ENCODE assay signal across 2 cellular contexts in the genomic region with DNA sequence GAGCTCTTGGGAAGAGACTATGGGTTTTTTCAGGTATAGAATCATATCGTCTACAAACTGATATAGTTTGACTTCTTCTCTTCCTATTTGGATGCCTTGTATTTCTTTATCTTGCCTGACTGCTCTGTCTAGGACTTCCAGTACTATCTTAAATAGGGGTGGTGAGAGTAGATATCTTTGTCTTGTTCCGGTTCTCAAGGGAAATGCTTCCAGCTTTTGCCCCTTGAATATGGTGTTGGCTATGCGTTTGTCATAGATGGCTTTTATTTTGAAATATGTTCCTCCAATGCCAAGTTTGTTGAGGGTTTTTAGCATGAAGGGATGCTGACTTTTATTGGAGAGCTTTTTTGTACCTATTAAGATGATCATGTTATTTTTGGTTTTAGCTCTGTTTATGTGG.
TF ChIP-seq lines count a peak whose summit lies in the region.

No MANE protein-coding gene starts in this region.

TF ChIP-seq in GM23338, 12 proteins besides CTCF, POLR2A, EP300 and RAD21 (continued from another document):
- TF ChIP-seq, protein P1, sequence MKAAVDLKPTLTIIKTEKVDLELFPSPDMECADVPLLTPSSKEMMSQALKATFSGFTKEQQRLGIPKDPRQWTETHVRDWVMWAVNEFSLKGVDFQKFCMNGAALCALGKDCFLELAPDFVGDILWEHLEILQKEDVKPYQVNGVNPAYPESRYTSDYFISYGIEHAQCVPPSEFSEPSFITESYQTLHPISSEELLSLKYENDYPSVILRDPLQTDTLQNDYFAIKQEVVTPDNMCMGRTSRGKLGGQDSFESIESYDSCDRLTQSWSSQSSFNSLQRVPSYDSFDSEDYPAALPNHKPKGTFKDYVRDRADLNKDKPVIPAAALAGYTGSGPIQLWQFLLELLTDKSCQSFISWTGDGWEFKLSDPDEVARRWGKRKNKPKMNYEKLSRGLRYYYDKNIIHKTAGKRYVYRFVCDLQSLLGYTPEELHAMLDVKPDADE (IDR thresholded peaks at IDR 0.05) = no peak
- TF ChIP-seq, protein P2, sequence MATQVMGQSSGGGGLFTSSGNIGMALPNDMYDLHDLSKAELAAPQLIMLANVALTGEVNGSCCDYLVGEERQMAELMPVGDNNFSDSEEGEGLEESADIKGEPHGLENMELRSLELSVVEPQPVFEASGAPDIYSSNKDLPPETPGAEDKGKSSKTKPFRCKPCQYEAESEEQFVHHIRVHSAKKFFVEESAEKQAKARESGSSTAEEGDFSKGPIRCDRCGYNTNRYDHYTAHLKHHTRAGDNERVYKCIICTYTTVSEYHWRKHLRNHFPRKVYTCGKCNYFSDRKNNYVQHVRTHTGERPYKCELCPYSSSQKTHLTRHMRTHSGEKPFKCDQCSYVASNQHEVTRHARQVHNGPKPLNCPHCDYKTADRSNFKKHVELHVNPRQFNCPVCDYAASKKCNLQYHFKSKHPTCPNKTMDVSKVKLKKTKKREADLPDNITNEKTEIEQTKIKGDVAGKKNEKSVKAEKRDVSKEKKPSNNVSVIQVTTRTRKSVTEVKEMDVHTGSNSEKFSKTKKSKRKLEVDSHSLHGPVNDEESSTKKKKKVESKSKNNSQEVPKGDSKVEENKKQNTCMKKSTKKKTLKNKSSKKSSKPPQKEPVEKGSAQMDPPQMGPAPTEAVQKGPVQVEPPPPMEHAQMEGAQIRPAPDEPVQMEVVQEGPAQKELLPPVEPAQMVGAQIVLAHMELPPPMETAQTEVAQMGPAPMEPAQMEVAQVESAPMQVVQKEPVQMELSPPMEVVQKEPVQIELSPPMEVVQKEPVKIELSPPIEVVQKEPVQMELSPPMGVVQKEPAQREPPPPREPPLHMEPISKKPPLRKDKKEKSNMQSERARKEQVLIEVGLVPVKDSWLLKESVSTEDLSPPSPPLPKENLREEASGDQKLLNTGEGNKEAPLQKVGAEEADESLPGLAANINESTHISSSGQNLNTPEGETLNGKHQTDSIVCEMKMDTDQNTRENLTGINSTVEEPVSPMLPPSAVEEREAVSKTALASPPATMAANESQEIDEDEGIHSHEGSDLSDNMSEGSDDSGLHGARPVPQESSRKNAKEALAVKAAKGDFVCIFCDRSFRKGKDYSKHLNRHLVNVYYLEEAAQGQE (IDR thresholded peaks at IDR 0.05; ENCODE audit: unreplicated experiment) = no peak
- TF ChIP-seq ZNF114 (CRISPR knock-in tag; IDR thresholded peaks at IDR 0.05) (no peak), CREB1 (CRISPR knock-in tag; IDR thresholded peaks at IDR 0.05; ENCODE audit: low read depth) (no peak), NANOG (IDR thresholded peaks at IDR 0.05; ENCODE audit: borderline replicate concordance) (no peak), ZNF331 (CRISPR knock-in tag; IDR thresholded peaks at IDR 0.05; ENCODE audit: low read depth) (no peak), EZH2phosphoT487 (IDR thresholded peaks at IDR 0.05; ENCODE audit: unreplicated experiment) (no peak), EZH2 (IDR thresholded peaks at IDR 0.05; ENCODE audit: low read depth, unreplicated experiment) (no peak)
- TF ChIP-seq, protein P3, sequence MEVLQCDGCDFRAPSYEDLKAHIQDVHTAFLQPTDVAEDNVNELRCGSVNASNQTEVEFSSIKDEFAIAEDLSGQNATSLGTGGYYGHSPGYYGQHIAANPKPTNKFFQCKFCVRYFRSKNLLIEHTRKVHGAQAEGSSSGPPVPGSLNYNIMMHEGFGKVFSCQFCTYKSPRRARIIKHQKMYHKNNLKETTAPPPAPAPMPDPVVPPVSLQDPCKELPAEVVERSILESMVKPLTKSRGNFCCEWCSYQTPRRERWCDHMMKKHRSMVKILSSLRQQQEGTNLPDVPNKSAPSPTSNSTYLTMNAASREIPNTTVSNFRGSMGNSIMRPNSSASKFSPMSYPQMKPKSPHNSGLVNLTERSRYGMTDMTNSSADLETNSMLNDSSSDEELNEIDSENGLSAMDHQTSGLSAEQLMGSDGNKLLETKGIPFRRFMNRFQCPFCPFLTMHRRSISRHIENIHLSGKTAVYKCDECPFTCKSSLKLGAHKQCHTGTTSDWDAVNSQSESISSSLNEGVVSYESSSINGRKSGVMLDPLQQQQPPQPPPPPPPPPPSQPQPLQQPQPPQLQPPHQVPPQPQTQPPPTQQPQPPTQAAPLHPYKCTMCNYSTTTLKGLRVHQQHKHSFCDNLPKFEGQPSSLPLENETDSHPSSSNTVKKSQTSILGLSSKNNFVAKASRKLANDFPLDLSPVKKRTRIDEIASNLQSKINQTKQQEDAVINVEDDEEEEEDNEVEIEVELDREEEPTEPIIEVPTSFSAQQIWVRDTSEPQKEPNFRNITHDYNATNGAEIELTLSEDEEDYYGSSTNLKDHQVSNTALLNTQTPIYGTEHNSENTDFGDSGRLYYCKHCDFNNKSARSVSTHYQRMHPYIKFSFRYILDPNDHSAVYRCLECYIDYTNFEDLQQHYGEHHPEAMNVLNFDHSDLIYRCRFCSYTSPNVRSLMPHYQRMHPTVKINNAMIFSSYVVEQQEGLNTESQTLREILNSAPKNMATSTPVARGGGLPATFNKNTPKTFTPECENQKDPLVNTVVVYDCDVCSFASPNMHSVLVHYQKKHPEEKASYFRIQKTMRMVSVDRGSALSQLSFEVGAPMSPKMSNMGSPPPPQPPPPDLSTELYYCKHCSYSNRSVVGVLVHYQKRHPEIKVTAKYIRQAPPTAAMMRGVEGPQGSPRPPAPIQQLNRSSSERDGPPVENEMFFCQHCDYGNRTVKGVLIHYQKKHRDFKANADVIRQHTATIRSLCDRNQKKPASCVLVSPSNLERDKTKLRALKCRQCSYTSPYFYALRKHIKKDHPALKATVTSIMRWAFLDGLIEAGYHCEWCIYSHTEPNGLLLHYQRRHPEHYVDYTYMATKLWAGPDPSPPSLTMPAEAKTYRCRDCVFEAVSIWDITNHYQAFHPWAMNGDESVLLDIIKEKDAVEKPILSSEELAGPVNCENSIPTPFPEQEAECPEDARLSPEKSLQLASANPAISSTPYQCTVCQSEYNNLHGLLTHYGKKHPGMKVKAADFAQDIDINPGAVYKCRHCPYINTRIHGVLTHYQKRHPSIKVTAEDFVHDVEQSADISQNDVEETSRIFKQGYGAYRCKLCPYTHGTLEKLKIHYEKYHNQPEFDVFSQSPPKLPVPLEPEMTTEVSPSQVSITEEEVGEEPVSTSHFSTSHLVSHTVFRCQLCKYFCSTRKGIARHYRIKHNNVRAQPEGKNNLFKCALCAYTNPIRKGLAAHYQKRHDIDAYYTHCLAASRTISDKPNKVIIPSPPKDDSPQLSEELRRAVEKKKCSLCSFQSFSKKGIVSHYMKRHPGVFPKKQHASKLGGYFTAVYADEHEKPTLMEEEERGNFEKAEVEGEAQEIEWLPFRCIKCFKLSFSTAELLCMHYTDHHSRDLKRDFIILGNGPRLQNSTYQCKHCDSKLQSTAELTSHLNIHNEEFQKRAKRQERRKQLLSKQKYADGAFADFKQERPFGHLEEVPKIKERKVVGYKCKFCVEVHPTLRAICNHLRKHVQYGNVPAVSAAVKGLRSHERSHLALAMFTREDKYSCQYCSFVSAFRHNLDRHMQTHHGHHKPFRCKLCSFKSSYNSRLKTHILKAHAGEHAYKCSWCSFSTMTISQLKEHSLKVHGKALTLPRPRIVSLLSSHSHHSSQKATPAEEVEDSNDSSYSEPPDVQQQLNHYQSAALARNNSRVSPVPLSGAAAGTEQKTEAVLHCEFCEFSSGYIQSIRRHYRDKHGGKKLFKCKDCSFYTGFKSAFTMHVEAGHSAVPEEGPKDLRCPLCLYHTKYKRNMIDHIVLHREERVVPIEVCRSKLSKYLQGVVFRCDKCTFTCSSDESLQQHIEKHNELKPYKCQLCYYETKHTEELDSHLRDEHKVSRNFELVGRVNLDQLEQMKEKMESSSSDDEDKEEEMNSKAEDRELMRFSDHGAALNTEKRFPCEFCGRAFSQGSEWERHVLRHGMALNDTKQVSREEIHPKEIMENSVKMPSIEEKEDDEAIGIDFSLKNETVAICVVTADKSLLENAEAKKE (CRISPR knock-in tag; IDR thresholded peaks at IDR 0.05) = no peak

TF ChIP-seq in K562, 482 proteins besides CTCF, POLR2A, EP300 and RAD21 (continued from another document and continues in another):
- TF ChIP-seq, protein P4, sequence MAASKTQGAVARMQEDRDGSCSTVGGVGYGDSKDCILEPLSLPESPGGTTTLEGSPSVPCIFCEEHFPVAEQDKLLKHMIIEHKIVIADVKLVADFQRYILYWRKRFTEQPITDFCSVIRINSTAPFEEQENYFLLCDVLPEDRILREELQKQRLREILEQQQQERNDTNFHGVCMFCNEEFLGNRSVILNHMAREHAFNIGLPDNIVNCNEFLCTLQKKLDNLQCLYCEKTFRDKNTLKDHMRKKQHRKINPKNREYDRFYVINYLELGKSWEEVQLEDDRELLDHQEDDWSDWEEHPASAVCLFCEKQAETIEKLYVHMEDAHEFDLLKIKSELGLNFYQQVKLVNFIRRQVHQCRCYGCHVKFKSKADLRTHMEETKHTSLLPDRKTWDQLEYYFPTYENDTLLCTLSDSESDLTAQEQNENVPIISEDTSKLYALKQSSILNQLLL (CRISPR knock-in tag; IDR thresholded peaks at IDR 0.05; ENCODE audit: borderline replicate concordance) = no peak
- TF ChIP-seq FOXJ2 (tag; IDR thresholded peaks at IDR 0.05) = no peak
- no peak for TF ChIP-seq HDAC8 (tag; IDR thresholded peaks at IDR 0.05)
- TF ChIP-seq ZNF217 (CRISPR knock-in tag; IDR thresholded peaks at IDR 0.05) = no peak
- 0 out of 4 replicates have a peak, but pooled peaks of 1 of the 2 experiments have one; percentile 19 for TF ChIP-seq ETV6 (IDR thresholded peaks at IDR 0.05; ENCODE audit: borderline replicate concordance in 1 of 2, low read depth in 2 of 2, low read length in 1 of 2)
- TF ChIP-seq ETV6 (CRISPR knock-in tag; IDR thresholded peaks at IDR 0.05; ENCODE audit: borderline replicate concordance) = no peak
- TF ChIP-seq ZNF282 (CRISPR knock-in tag; IDR thresholded peaks at IDR 0.05) = no peak
- peak; percentile 78 for TF ChIP-seq ARID1B (IDR thresholded peaks at IDR 0.05)
- TF ChIP-seq HOXB6 (CRISPR knock-in tag; IDR thresholded peaks at IDR 0.05; ENCODE audit: borderline replicate concordance) = no peak
- TF ChIP-seq U2AF1 (optimal IDR thresholded peaks at IDR 0.05; ENCODE audit: low read depth, low read length) = no peak
- TF ChIP-seq TRIM24 (IDR thresholded peaks at IDR 0.05) = no peak
- TF ChIP-seq WHSC1 (IDR thresholded peaks at IDR 0.05; ENCODE audit: low read length) = no peak
- TF ChIP-seq NRF1 (conservative IDR thresholded peaks at IDR 0.05 in 1 of 2, IDR thresholded peaks at IDR 0.05 in 1 of 2) = no peak
- no peak for TF ChIP-seq PPARD (CRISPR knock-in tag; IDR thresholded peaks at IDR 0.05)
- TF ChIP-seq, protein P5, sequence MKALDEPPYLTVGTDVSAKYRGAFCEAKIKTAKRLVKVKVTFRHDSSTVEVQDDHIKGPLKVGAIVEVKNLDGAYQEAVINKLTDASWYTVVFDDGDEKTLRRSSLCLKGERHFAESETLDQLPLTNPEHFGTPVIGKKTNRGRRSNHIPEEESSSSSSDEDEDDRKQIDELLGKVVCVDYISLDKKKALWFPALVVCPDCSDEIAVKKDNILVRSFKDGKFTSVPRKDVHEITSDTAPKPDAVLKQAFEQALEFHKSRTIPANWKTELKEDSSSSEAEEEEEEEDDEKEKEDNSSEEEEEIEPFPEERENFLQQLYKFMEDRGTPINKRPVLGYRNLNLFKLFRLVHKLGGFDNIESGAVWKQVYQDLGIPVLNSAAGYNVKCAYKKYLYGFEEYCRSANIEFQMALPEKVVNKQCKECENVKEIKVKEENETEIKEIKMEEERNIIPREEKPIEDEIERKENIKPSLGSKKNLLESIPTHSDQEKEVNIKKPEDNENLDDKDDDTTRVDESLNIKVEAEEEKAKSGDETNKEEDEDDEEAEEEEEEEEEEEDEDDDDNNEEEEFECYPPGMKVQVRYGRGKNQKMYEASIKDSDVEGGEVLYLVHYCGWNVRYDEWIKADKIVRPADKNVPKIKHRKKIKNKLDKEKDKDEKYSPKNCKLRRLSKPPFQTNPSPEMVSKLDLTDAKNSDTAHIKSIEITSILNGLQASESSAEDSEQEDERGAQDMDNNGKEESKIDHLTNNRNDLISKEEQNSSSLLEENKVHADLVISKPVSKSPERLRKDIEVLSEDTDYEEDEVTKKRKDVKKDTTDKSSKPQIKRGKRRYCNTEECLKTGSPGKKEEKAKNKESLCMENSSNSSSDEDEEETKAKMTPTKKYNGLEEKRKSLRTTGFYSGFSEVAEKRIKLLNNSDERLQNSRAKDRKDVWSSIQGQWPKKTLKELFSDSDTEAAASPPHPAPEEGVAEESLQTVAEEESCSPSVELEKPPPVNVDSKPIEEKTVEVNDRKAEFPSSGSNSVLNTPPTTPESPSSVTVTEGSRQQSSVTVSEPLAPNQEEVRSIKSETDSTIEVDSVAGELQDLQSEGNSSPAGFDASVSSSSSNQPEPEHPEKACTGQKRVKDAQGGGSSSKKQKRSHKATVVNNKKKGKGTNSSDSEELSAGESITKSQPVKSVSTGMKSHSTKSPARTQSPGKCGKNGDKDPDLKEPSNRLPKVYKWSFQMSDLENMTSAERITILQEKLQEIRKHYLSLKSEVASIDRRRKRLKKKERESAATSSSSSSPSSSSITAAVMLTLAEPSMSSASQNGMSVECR (CRISPR knock-in tag; IDR thresholded peaks at IDR 0.05) = no peak
- TF ChIP-seq CBX1 (IDR thresholded peaks at IDR 0.05; ENCODE audit: low read depth) = no peak
- TF ChIP-seq ATF1 (CRISPR knock-in tag; IDR thresholded peaks at IDR 0.05) = no peak
- TF ChIP-seq ATF1 (tag; IDR thresholded peaks at IDR 0.05) = no peak
- no peak for TF ChIP-seq ZNF124 (CRISPR knock-in tag; IDR thresholded peaks at IDR 0.05)
- TF ChIP-seq, protein P6, sequence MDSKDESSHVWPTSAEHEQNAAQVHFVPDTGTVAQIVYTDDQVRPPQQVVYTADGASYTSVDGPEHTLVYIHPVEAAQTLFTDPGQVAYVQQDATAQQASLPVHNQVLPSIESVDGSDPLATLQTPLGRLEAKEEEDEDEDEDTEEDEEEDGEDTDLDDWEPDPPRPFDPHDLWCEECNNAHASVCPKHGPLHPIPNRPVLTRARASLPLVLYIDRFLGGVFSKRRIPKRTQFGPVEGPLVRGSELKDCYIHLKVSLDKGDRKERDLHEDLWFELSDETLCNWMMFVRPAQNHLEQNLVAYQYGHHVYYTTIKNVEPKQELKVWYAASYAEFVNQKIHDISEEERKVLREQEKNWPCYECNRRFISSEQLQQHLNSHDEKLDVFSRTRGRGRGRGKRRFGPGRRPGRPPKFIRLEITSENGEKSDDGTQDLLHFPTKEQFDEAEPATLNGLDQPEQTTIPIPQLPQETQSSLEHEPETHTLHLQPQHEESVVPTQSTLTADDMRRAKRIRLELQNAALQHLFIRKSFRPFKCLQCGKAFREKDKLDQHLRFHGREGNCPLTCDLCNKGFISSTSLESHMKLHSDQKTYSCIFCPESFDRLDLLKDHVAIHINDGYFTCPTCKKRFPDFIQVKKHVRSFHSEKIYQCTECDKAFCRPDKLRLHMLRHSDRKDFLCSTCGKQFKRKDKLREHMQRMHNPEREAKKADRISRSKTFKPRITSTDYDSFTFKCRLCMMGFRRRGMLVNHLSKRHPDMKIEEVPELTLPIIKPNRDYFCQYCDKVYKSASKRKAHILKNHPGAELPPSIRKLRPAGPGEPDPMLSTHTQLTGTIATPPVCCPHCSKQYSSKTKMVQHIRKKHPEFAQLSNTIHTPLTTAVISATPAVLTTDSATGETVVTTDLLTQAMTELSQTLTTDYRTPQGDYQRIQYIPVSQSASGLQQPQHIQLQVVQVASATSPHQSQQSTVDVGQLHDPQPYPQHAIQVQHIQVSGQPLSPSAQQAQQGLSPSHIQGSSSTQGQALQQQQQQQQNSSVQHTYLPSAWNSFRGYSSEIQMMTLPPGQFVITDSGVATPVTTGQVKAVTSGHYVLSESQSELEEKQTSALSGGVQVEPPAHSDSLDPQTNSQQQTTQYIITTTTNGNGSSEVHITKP (IDR thresholded peaks at IDR 0.05; ENCODE audit: partially characterized antibody) = peak; percentile 96
- TF ChIP-seq U2AF2 (optimal IDR thresholded peaks at IDR 0.05; ENCODE audit: low read depth, low read length) = no peak
- no peak for TF ChIP-seq ZNF121 (CRISPR knock-in tag; conservative IDR thresholded peaks at IDR 0.05)
